Comparison of ENCODE assay signal across 16 cellular contexts in the genomic region with DNA sequence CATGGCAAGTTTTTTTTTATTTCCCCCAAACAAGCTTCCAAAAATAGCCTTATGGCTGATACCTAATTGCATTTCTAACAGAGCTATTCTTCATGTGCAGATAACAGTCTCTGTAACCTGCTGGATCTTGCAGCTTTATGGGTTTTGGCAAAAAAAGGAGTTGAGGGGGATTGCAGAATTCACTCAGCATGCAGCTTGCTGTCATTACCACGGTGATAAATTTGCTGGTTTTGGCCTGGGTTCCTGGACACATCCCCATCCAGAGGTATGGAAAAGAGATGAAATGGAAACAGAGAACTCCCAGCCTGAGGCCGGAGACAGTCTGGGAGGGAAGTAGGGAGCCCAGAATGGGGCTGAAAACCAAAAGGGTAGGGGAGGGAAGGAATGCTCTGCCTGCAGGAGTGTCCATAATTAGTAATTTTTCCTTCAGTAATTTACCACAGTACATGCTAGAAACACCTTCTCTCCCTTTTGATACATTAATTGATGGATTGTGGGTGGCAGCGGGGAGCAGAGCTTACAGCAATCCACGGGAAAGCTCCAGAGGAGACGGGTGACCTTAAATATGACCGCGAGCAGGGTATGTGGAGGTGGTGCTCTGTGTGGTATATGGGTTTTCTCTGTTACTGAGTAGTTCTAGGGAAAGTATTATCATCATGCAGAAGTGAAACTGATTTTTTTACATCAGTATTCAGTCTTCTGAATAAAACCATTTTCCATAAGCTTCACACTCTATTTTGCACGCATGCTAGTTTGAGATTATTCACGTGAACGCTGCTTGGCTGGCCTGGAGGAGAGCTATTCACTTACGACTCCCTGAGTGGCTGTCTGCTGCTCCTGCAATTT.
DNase-seq lines count a peak whose midpoint lies in the region; ATAC-seq and TF ChIP-seq lines count a peak whose summit lies in the region.
"Had no signal": no experiment of that assay in that cellular context is flagged by ENCODE, and none has a peak within 500 bp of the region (broad histone marks: within the 10 kb centered on the region; RNA-seq: fewer than 3 reads in every experiment).

No MANE protein-coding gene starts in this region.

- no peak overlapping the region for H3K4me3 ChIP-seq in tibial artery
- no peak overlapping the region for H3K4me3 ChIP-seq in osteoblast (ENCODE audit: insufficient read depth, low read length)
- H3K4me3 ChIP-seq: A549, vagina had no signal

- no peak for ATAC-seq in activated naive CD4-positive, alpha-beta T cell treated with anti-CD3 and anti-CD28 coated beads, Interleukin-2, amount 50 U/mL, for 72 hours
- ATAC-seq in HG02763 (IDR thresholded peaks at IDR 0.05; ENCODE audit: unreplicated experiment) = peak; percentile 57
- ATAC-seq in stimulated activated memory B cell treated with anti-CD40 and anti-IgM and Interleukin-4, amounts not matched to agents 10 μg/mL and 1 μg/mL and 100 μg/mL, for 72 hours = peak; percentile 89

- no peaks in the 10 kb centered on the region for H3K4me1 ChIP-seq in tibial artery
- no peaks in the 10 kb centered on the region for H3K4me1 ChIP-seq in osteoblast (ENCODE audit: insufficient read depth, low read length)
- H3K4me1 ChIP-seq: A549 had no signal

- DNase-seq in activated naive CD4-positive, alpha-beta T cell treated with anti-CD3 and anti-CD28 coated beads, Interleukin-2, amount 50 U/mL, for 72 hours (ENCODE audit: low spot score in 2 of 2) = no peak
- peak; percentile 57 for DNase-seq in RPMI7951 (ENCODE audit: low read depth)
- no peak for DNase-seq in tibial artery
- no peak for DNase-seq in osteoblast (ENCODE audit: insufficient read length, low spot score, missing footprints)
- no peak for DNase-seq in KG1 (lab: John Stamatoyannopoulos, UW)
- DNase-seq: Kasumi-1, RPMI8226, small intestine, T-helper 1 cell had no signal

- no peaks in the 10 kb centered on the region for H3K9me3 Mint-ChIP-seq in activated naive CD4-positive, alpha-beta T cell treated with anti-CD3 and anti-CD28 coated beads, Interleukin-2, amount 50 U/mL, for 24 hours
- H3K9me3 Mint-ChIP-seq in activated naive CD4-positive, alpha-beta T cell treated with anti-CD3 and anti-CD28 coated beads, Interleukin-2, amount 50 U/mL, for 72 hours = no peaks in the 10 kb centered on the region
- peaks cover 7% of the 10 kb centered on the region for H3K9me3 Mint-ChIP-seq in stimulated activated memory B cell treated with anti-CD40 and anti-IgM and Interleukin-4, amounts not matched to agents 10 μg/mL and 1 μg/mL and 100 μg/mL, for 72 hours
- H3K9me3 Mint-ChIP-seq: stimulated activated naive CD8-positive, alpha-beta T cell treated with anti-CD3 and anti-CD28 coated beads, Interleukin-15, Interleukin-2, amounts not matched to agents 100 ng/mL and 50 ng/mL, for 24 hours had no signal

- H2AFZ ChIP-seq in osteoblast (ENCODE audit: low read length) = no peak overlapping the region

- H3K4me2 ChIP-seq in osteoblast (ENCODE audit: insufficient read depth, low read length) = no peak overlapping the region
- H3K4me2 ChIP-seq: A549 had no signal

- H3K4me1 Mint-ChIP-seq in activated naive CD4-positive, alpha-beta T cell treated with anti-CD3 and anti-CD28 coated beads, Interleukin-2, amount 50 U/mL, for 24 hours = no peaks in the 10 kb centered on the region
- peaks cover 30% of the 10 kb centered on the region for H3K4me1 Mint-ChIP-seq in stimulated activated memory B cell treated with anti-CD40 and anti-IgM and Interleukin-4, amounts not matched to agents 10 μg/mL and 1 μg/mL and 100 μg/mL, for 72 hours

- no peak overlapping the region for H3K27ac ChIP-seq in tibial artery
- H3K27ac ChIP-seq in osteoblast (ENCODE audit: low read depth, low read length) = no peak overlapping the region
- H3K27ac ChIP-seq: A549, vagina had no signal

- no peaks in the 10 kb centered on the region for H3K79me2 ChIP-seq in osteoblast (ENCODE audit: insufficient read depth, low read length)

- peaks cover 8% of the 10 kb centered on the region for H3K27me3 Mint-ChIP-seq in activated naive CD4-positive, alpha-beta T cell treated with anti-CD3 and anti-CD28 coated beads, Interleukin-2, amount 50 U/mL, for 24 hours
- peaks cover 44% of the 10 kb centered on the region for H3K27me3 Mint-ChIP-seq in stimulated activated memory B cell treated with anti-CD40 and anti-IgM and Interleukin-4, amounts not matched to agents 10 μg/mL and 1 μg/mL and 100 μg/mL, for 72 hours

- H3K36me3 ChIP-seq in tibial artery = no peaks in the 10 kb centered on the region
- H3K36me3 ChIP-seq in osteoblast (ENCODE audit: insufficient read depth, low read length) = no peaks in the 10 kb centered on the region
- H3K36me3 ChIP-seq: vagina had no signal

- H3K36me3 Mint-ChIP-seq in activated naive CD4-positive, alpha-beta T cell treated with anti-CD3 and anti-CD28 coated beads, Interleukin-2, amount 50 U/mL, for 24 hours = no peaks in the 10 kb centered on the region
- H3K36me3 Mint-ChIP-seq in activated naive CD4-positive, alpha-beta T cell treated with anti-CD3 and anti-CD28 coated beads, Interleukin-2, amount 50 U/mL, for 72 hours = no peaks in the 10 kb centered on the region
- H3K36me3 Mint-ChIP-seq in stimulated activated memory B cell treated with anti-CD40 and anti-IgM and Interleukin-4, amounts not matched to agents 10 μg/mL and 1 μg/mL and 100 μg/mL, for 72 hours = peaks cover 5% of the 10 kb centered on the region
- H3K36me3 Mint-ChIP-seq: activated naive CD8-positive, alpha-beta T cell had no signal

- intact Hi-C loops in tibial artery (cut with DNase I; ENCODE audit: low total_unique reads) = no loop called here

- TF ChIP-seq CTCF in tibial artery (IDR thresholded peaks at IDR 0.05) (no peak), osteoblast (IDR thresholded peaks at IDR 0.05; ENCODE audit: extremely low read depth, low read depth, low read length) (no peak)

- H3K4me3 Mint-ChIP-seq in activated naive CD4-positive, alpha-beta T cell treated with anti-CD3 and anti-CD28 coated beads, Interleukin-2, amount 50 U/mL, for 24 hours = no peak overlapping the region
- H3K4me3 Mint-ChIP-seq in stimulated activated memory B cell treated with anti-CD40 and anti-IgM and Interleukin-4, amounts not matched to agents 10 μg/mL and 1 μg/mL and 100 μg/mL, for 72 hours = peak overlapping the region; percentile 19
- H3K4me3 Mint-ChIP-seq: activated naive CD8-positive, alpha-beta T cell; stimulated activated naive CD8-positive, alpha-beta T cell treated with anti-CD3 and anti-CD28 coated beads, Interleukin-15, Interleukin-2, amounts not matched to agents 100 ng/mL and 50 ng/mL, for 24 hours had no signal

- no peaks in the 10 kb centered on the region for H4K20me1 ChIP-seq in osteoblast (ENCODE audit: insufficient read depth, low read length)

- H3K27me3 ChIP-seq in tibial artery (no peaks in the 10 kb centered on the region), osteoblast (ENCODE audit: insufficient read depth, low read length) (no peaks in the 10 kb centered on the region)
- H3K27me3 ChIP-seq: vagina had no signal

- peak overlapping the region; percentile 31 for H3K27ac Mint-ChIP-seq in activated naive CD4-positive, alpha-beta T cell treated with anti-CD3 and anti-CD28 coated beads, Interleukin-2, amount 50 U/mL, for 24 hours
- H3K27ac Mint-ChIP-seq in activated naive CD4-positive, alpha-beta T cell treated with anti-CD3 and anti-CD28 coated beads, Interleukin-2, amount 50 U/mL, for 72 hours = no peak overlapping the region
- H3K27ac Mint-ChIP-seq in stimulated activated memory B cell treated with anti-CD40 and anti-IgM and Interleukin-4, amounts not matched to agents 10 μg/mL and 1 μg/mL and 100 μg/mL, for 72 hours = peak overlapping the region; percentile 89
- H3K27ac Mint-ChIP-seq: activated naive CD8-positive, alpha-beta T cell; stimulated activated naive CD8-positive, alpha-beta T cell treated with anti-CD3 and anti-CD28 coated beads, Interleukin-15, Interleukin-2, amounts not matched to agents 100 ng/mL and 50 ng/mL, for 24 hours had no signal

- H3K9me3 ChIP-seq in tibial artery = no peaks in the 10 kb centered on the region
- H3K9me3 ChIP-seq in osteoblast (ENCODE audit: low read depth, low read length) = no peaks in the 10 kb centered on the region
- H3K9me3 ChIP-seq: A549, vagina had no signal

Comparison
In these comparisons a context has a peak if more than half of its experiments do, and no peak if none do; other contexts are left out.
1. H3K27ac Mint-ChIP-seq: peak in activated naive CD4-positive, alpha-beta T cell treated with anti-CD3 and anti-CD28 coated beads, Interleukin-2, amount 50 U/mL, for 24 hours (single experiment) and stimulated activated memory B cell treated with anti-CD40 and anti-IgM and Interleukin-4, amounts not matched to agents 10 μg/mL and 1 μg/mL and 100 μg/mL, for 72 hours (single experiment); none in activated naive CD4-positive, alpha-beta T cell treated with anti-CD3 and anti-CD28 coated beads, Interleukin-2, amount 50 U/mL, for 72 hours (0 of 2).
2. ATAC-seq: peak in HG02763 (single experiment) and stimulated activated memory B cell treated with anti-CD40 and anti-IgM and Interleukin-4, amounts not matched to agents 10 μg/mL and 1 μg/mL and 100 μg/mL, for 72 hours (single experiment); none in activated naive CD4-positive, alpha-beta T cell treated with anti-CD3 and anti-CD28 coated beads, Interleukin-2, amount 50 U/mL, for 72 hours (0 of 2).